In the genomic region with DNA sequence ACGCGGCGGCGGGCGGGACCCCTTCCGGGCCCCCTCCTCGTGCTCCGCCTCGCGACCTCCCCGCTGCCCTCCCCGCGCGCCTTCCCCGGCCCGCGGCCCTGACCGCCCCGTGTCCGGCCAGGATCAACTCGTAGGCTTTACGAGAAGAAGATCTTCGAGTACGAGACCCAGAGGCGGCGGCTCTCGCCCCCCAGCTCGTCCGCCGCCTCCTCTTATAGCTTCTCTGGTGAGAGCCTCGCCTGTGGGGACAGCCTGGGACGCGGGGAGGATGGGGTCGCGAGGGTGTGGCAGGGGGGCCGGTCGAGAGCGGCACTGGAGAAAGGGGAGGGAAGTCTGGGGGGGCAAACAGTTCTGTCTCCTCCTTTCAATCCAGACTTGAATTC, we compare ENCODE assay signal across 8 cellular contexts. TPM values are rescaled to one million over a fixed set of nuclear protein-coding genes. Genes with fewer than 3 reads are reported as not detected.
DNase-seq lines count a peak whose midpoint lies in the region; ATAC-seq and TF ChIP-seq lines count a peak whose summit lies in the region.

No MANE protein-coding gene starts in this region.

- DNase-seq in ELR (ENCODE audit: low read depth), result peak; percentile 21
- DNase-seq in MM.1S, result no peak
- DNase-seq in endothelial cell (ENCODE audit: low spot score), result no peak
- DNase-seq in osteocyte (ENCODE audit: extremely low spot score, unreplicated experiment), result no peak
- no peak for DNase-seq in AML-193 (lab: John Stamatoyannopoulos, UW)
- DNase-seq in hippocampal formation (lab: John Stamatoyannopoulos, UW), result no peak
- DNase-seq in activated CD4-positive, alpha-beta T cell treated with anti-CD3 and anti-CD28 coated beads for 1 hour, result no peak

- H3K4me1 Mint-ChIP-seq in endothelial cell (ENCODE audit: unreplicated experiment) (peaks cover 8% of the 10 kb centered on the region), osteocyte (ENCODE audit: unreplicated experiment) (peaks cover 15% of the 10 kb centered on the region)

- H3F3A ChIP-seq in MM.1S (ENCODE audit: insufficient read depth, low read length), result peaks cover 4% of the 10 kb centered on the region; the same call in 1 of the 2 replicates

- H3K4me3 Mint-ChIP-seq in endothelial cell (ENCODE audit: unreplicated experiment) (peak overlapping the region; percentile 91), osteocyte (ENCODE audit: unreplicated experiment) (peak overlapping the region; percentile 78)

- no peaks in the 10 kb centered on the region for H4K20me1 ChIP-seq in MM.1S (ENCODE audit: insufficient read depth, low read length)

- H3K27me3 Mint-ChIP-seq in endothelial cell (ENCODE audit: unreplicated experiment) (peaks cover 2% of the 10 kb centered on the region), osteocyte (ENCODE audit: unreplicated experiment) (no peaks in the 10 kb centered on the region)

- TF ChIP-seq CTCF in MM.1S (IDR thresholded peaks at IDR 0.05; ENCODE audit: low read length) (no peak), endothelial cell (IDR thresholded peaks at IDR 0.05; ENCODE audit: unreplicated experiment) (no peak), osteocyte (IDR thresholded peaks at IDR 0.05) (no peak)

- no peak for ATAC-seq in GM18868 (IDR thresholded peaks at IDR 0.05; ENCODE audit: unreplicated experiment)

- peak overlapping the region; percentile 80 for H3K4me3 ChIP-seq in MM.1S (ENCODE audit: low read length)

- H3K9me3 ChIP-seq in MM.1S (replicated peaks; ENCODE audit: insufficient read depth, low read length), result no peaks in the 10 kb centered on the region

- H3K36me3 Mint-ChIP-seq in endothelial cell (ENCODE audit: low read depth, unreplicated experiment) (no peaks in the 10 kb centered on the region), osteocyte (ENCODE audit: unreplicated experiment) (no peaks in the 10 kb centered on the region)

- no peaks in the 10 kb centered on the region for H3K27me3 ChIP-seq in MM.1S (replicated peaks; ENCODE audit: insufficient read depth, low read length)

- H3K9me3 Mint-ChIP-seq in endothelial cell (ENCODE audit: unreplicated experiment) (no peaks in the 10 kb centered on the region), osteocyte (ENCODE audit: unreplicated experiment) (no peaks in the 10 kb centered on the region)

- H3K4me1 ChIP-seq in MM.1S (ENCODE audit: low read length), result no peaks in the 10 kb centered on the region

- no peaks in the 10 kb centered on the region for H3K9me2 ChIP-seq in MM.1S (replicated peaks; ENCODE audit: insufficient read depth, low read length)

- H3K9ac ChIP-seq in MM.1S (ENCODE audit: low read length), result peak overlapping the region; percentile 99

- peak overlapping the region; percentile 67 for H3K4me2 ChIP-seq in MM.1S (ENCODE audit: low read depth, low read length)

- peaks cover 19% of the 10 kb centered on the region for H3K79me2 ChIP-seq in MM.1S (ENCODE audit: low read length)

- no peak overlapping the region for H2AFZ ChIP-seq in MM.1S (ENCODE audit: low read length)

- no peaks in the 10 kb centered on the region for H3K36me3 ChIP-seq in MM.1S (replicated peaks; ENCODE audit: insufficient read depth, low read length)

- H3K27ac Mint-ChIP-seq in endothelial cell (ENCODE audit: unreplicated experiment), result no peak overlapping the region
- peak overlapping the region; percentile 91 for H3K27ac Mint-ChIP-seq in osteocyte (ENCODE audit: unreplicated experiment)

- H3K27ac ChIP-seq in MM.1S (ENCODE audit: low read length), result peak overlapping the region; percentile 81

RNA-seq across cellular contexts. Expression of a gene that starts 0.5 kb away (rescaled TPM):
- total RNA-seq in endothelial cell (ENCODE audit: unreplicated experiment), result 44.7 TPM
- total RNA-seq in osteocyte, result 68.9 and 73.1 TPM in 2 replicates

RNA-seq across cellular contexts. Expression of a gene that starts 5.1 kb away (rescaled TPM):
- total RNA-seq in endothelial cell (ENCODE audit: unreplicated experiment) (1,022 TPM), osteocyte (2,024 and 2,203 TPM in 2 replicates)

RNA-seq across cellular contexts. Expression of a gene that starts 18.6 kb away (rescaled TPM):
- total RNA-seq in endothelial cell (ENCODE audit: unreplicated experiment), result 3,704 TPM
- total RNA-seq in osteocyte, result 2,857 and 2,892 TPM in 2 replicates

RNA-seq across cellular contexts. Expression of a gene that starts 29.5 kb away (rescaled TPM):
- total RNA-seq in endothelial cell (ENCODE audit: unreplicated experiment), result 38.6 TPM
- 27.9 and 28.1 TPM in 2 replicates for total RNA-seq in osteocyte

RNA-seq across cellular contexts. Expression of a gene that starts 31.8 kb away (rescaled TPM):
- total RNA-seq in endothelial cell (ENCODE audit: unreplicated experiment), result 56.4 TPM
- total RNA-seq in osteocyte, result 46.2 and 47.3 TPM in 2 replicates
